17 cellular contexts compared by ENCODE assay signal in genomic region chr3:85574306-85574705, GRCh38.
"Had no signal": no experiment of that assay in that cellular context is flagged by ENCODE, and none has a peak within 500 bp of the region (broad histone marks: within the 10 kb centered on the region; RNA-seq: fewer than 3 reads in every experiment).

No MANE protein-coding gene starts in this region.

- H3K27ac Mint-ChIP-seq: activated CD4-positive, alpha-beta memory T cell treated with anti-CD3 and anti-CD28 coated beads for 36 hours; activated naive CD4-positive, alpha-beta T cell treated with anti-CD3 and anti-CD28 coated beads for 36 hours; activated T-cell treated with anti-CD3 and anti-CD28 coated beads, Interleukin-2, amount 50 U/mL, for 72 hours; natural killer cell; T-helper 17 cell had no signal

- H3K4me1 Mint-ChIP-seq: natural killer cell, T-helper 17 cell had no signal

- H3K4me3 Mint-ChIP-seq: activated CD4-positive, alpha-beta memory T cell treated with anti-CD3 and anti-CD28 coated beads for 36 hours; activated naive CD4-positive, alpha-beta T cell treated with anti-CD3 and anti-CD28 coated beads for 36 hours; activated T-cell treated with anti-CD3 and anti-CD28 coated beads, Interleukin-2, amount 50 U/mL, for 72 hours; natural killer cell; T-helper 17 cell had no signal

- H3K27ac ChIP-seq: left lung, ovary, prostate gland, upper lobe of left lung had no signal

- H3K36me3 Mint-ChIP-seq: activated CD4-positive, alpha-beta memory T cell treated with anti-CD3 and anti-CD28 coated beads for 36 hours; natural killer cell had no signal

- H3K4me1 ChIP-seq: left lung, prostate gland, upper lobe of left lung had no signal

- H3K27me3 Mint-ChIP-seq: activated CD4-positive, alpha-beta memory T cell treated with anti-CD3 and anti-CD28 coated beads for 36 hours; T-helper 17 cell had no signal

- DNase-seq: activated CD4-positive, alpha-beta memory T cell treated with anti-CD3 and anti-CD28 coated beads for 36 hours; activated CD4-positive, alpha-beta T cell treated with anti-CD3 and anti-CD28 coated beads for 48 hours; activated effector memory CD4-positive, alpha-beta T cell treated with Interleukin-2 at 50 U/mL for 16 hours; activated naive CD4-positive, alpha-beta T cell treated with anti-CD3 and anti-CD28 coated beads for 36 hours; activated T-cell treated with anti-CD3 and anti-CD28 coated beads, Interleukin-2, amount 50 U/mL, for 72 hours; amygdala; left lung; midbrain; natural killer cell; ovary; stimulated activated CD4-positive, alpha-beta T cell treated with anti-CD3 and anti-CD28 coated beads, Interleukin-4, amount 100 ng/mL, for 24 hours; stimulated activated naive CD8-positive, alpha-beta T cell treated with anti-CD3 and anti-CD28 coated beads, Interleukin-15, Interleukin-2, amounts not matched to agents 100 U/mL and 50 U/mL, for 24 hours; SW 1271; T-helper 17 cell; upper lobe of left lung had no signal

- H3K4me3 ChIP-seq: left lung, lung, ovary, prostate gland, upper lobe of left lung had no signal

- H3K27me3 ChIP-seq: left lung, ovary, upper lobe of left lung had no signal

- H3K36me3 ChIP-seq: left lung, ovary, prostate gland, upper lobe of left lung had no signal

- H3K9me3 Mint-ChIP-seq: activated CD4-positive, alpha-beta memory T cell treated with anti-CD3 and anti-CD28 coated beads for 36 hours; activated naive CD4-positive, alpha-beta T cell treated with anti-CD3 and anti-CD28 coated beads for 36 hours; activated T-cell treated with anti-CD3 and anti-CD28 coated beads, Interleukin-2, amount 50 U/mL, for 72 hours had no signal
